ENCODE assay signal across 8 cellular contexts in genomic region chr21:33268392-33268735, GRCh38. TPM values are rescaled to one million over a fixed set of nuclear protein-coding genes. Genes with fewer than 3 reads are reported as not detected.
DNase-seq lines count a peak whose midpoint lies in the region; ATAC-seq and TF ChIP-seq lines count a peak whose summit lies in the region.

No MANE protein-coding gene starts in this region.

- no peaks in the 10 kb centered on the region for H3K9me3 ChIP-seq in gastrocnemius medialis

- H3K27me3 ChIP-seq in gastrocnemius medialis, result no peaks in the 10 kb centered on the region

- peaks cover 51% of the 10 kb centered on the region for H3K36me3 Mint-ChIP-seq in T-helper 1 cell treated with Interleukin-12 subunit alpha and Interleukin-12 subunit beta and Interleukin-4 antibody, amounts not matched to agents 30 μg/mL and 1 μg/mL, for 36 hours (ENCODE audit: low read depth)
- H3K36me3 Mint-ChIP-seq in activated T-helper 1 cell treated with anti-CD3 and anti-CD28 coated beads, Interleukin-12 subunit alpha, Interleukin-12 subunit beta, Interleukin-2, Interleukin-4 antibody, amounts not matched to agents 30 ng/mL and 10 ng/mL and 1 ng/mL, durations not matched to agents 14 hours and 24 hours and 36 hours (ENCODE audit: low read depth), result peaks cover 49% of the 10 kb centered on the region

- no peaks in the 10 kb centered on the region for H3K27me3 Mint-ChIP-seq in T-helper 1 cell treated with Interleukin-12 subunit alpha and Interleukin-12 subunit beta and Interleukin-4 antibody, amounts not matched to agents 30 μg/mL and 1 μg/mL, for 36 hours (ENCODE audit: low read depth)
- H3K27me3 Mint-ChIP-seq in activated T-helper 1 cell treated with anti-CD3 and anti-CD28 coated beads, Interleukin-12 subunit alpha, Interleukin-12 subunit beta, Interleukin-2, Interleukin-4 antibody, amounts not matched to agents 30 ng/mL and 10 ng/mL and 1 ng/mL, durations not matched to agents 14 hours and 24 hours and 36 hours (ENCODE audit: insufficient read depth), result no peaks in the 10 kb centered on the region

- H3K27ac Mint-ChIP-seq in T-helper 1 cell treated with Interleukin-12 subunit alpha and Interleukin-12 subunit beta and Interleukin-4 antibody, amounts not matched to agents 30 μg/mL and 1 μg/mL, for 36 hours, result no peak overlapping the region
- H3K27ac Mint-ChIP-seq in activated T-helper 1 cell treated with anti-CD3 and anti-CD28 coated beads, Interleukin-12 subunit alpha, Interleukin-12 subunit beta, Interleukin-2, Interleukin-4 antibody, amounts not matched to agents 30 ng/mL and 10 ng/mL and 1 ng/mL, durations not matched to agents 14 hours and 24 hours and 36 hours, result no peak overlapping the region

- TF ChIP-seq CTCF in gastrocnemius medialis (IDR thresholded peaks at IDR 0.05 in 4 of 5, conservative IDR thresholded peaks at IDR 0.05 in 1 of 5), result no peak

- H3K4me1 Mint-ChIP-seq in T-helper 1 cell treated with Interleukin-12 subunit alpha and Interleukin-12 subunit beta and Interleukin-4 antibody, amounts not matched to agents 30 μg/mL and 1 μg/mL, for 36 hours (ENCODE audit: low read depth), result peaks cover 43% of the 10 kb centered on the region
- H3K4me1 Mint-ChIP-seq in activated T-helper 1 cell treated with anti-CD3 and anti-CD28 coated beads, Interleukin-12 subunit alpha, Interleukin-12 subunit beta, Interleukin-2, Interleukin-4 antibody, amounts not matched to agents 30 ng/mL and 10 ng/mL and 1 ng/mL, durations not matched to agents 14 hours and 24 hours and 36 hours (ENCODE audit: low read depth), result peaks cover 41% of the 10 kb centered on the region

- TF ChIP-seq POLR2A in gastrocnemius medialis (IDR thresholded peaks at IDR 0.05), result no peak

- peak; percentile 19 for ATAC-seq in HG02798 (IDR thresholded peaks at IDR 0.05; ENCODE audit: poor library complexity, unreplicated experiment)
- no peak for ATAC-seq in gastrocnemius medialis

- H3K4me3 Mint-ChIP-seq in T-helper 1 cell treated with Interleukin-12 subunit alpha and Interleukin-12 subunit beta and Interleukin-4 antibody, amounts not matched to agents 30 μg/mL and 1 μg/mL, for 36 hours, result peak overlapping the region; percentile 95
- peak overlapping the region; percentile 97 for H3K4me3 Mint-ChIP-seq in activated T-helper 1 cell treated with anti-CD3 and anti-CD28 coated beads, Interleukin-12 subunit alpha, Interleukin-12 subunit beta, Interleukin-2, Interleukin-4 antibody, amounts not matched to agents 30 ng/mL and 10 ng/mL and 1 ng/mL, durations not matched to agents 14 hours and 24 hours and 36 hours

- in situ Hi-C loops in gastrocnemius medialis (cut with MboI; ENCODE audit: low sequenced_read_pairs in 4 of 4), result no loop called here

- intact Hi-C loops in activated T-helper 1 cell treated with anti-CD3 and anti-CD28 coated beads, Interleukin-12 subunit alpha, Interleukin-12 subunit beta, Interleukin-2, Interleukin-4 antibody, amounts not matched to agents 30 ng/mL and 10 ng/mL and 1 ng/mL, durations not matched to agents 14 hours and 24 hours and 36 hours (cut with micrococcal nuclease), result no loop called here
- intact Hi-C loops in gastrocnemius medialis (cut with DNase I; ENCODE audit: low total_unique reads), result loop anchor here (5.0 kb wide), 1 partner anchor 179 kb away; no protein-coding TSS in a partner anchor

- DNase-seq in T-helper 1 cell (no peak), gastrocnemius medialis (no peak), mesenteric fat pad (ENCODE audit: low spot score) (no peak), hypothalamus (lab: John Stamatoyannopoulos, UW) (no peak)
- no peak for DNase-seq in activated T-helper 1 cell treated with anti-CD3 and anti-CD28 coated beads, Interleukin-12 subunit alpha, Interleukin-12 subunit beta, Interleukin-2, Interleukin-4 antibody, amounts not matched to agents 30 ng/mL and 10 ng/mL and 1 ng/mL, durations not matched to agents 14 hours and 24 hours and 36 hours (ENCODE audit: low spot score)
- no peak for DNase-seq in stimulated activated CD4-positive, alpha-beta T cell treated with anti-CD3 and anti-CD28 coated beads, Interleukin-15, amount 100 ng/mL, for 24 hours

- no peaks in the 10 kb centered on the region for H3K9me3 Mint-ChIP-seq in T-helper 1 cell treated with Interleukin-12 subunit alpha and Interleukin-12 subunit beta and Interleukin-4 antibody, amounts not matched to agents 30 μg/mL and 1 μg/mL, for 36 hours
- no peaks in the 10 kb centered on the region for H3K9me3 Mint-ChIP-seq in activated T-helper 1 cell treated with anti-CD3 and anti-CD28 coated beads, Interleukin-12 subunit alpha, Interleukin-12 subunit beta, Interleukin-2, Interleukin-4 antibody, amounts not matched to agents 30 ng/mL and 10 ng/mL and 1 ng/mL, durations not matched to agents 14 hours and 24 hours and 36 hours

- H3K36me3 ChIP-seq in gastrocnemius medialis, result peaks cover 0 to 2% of the 10 kb centered on the region in 2 donors

- H3K4me1 ChIP-seq in gastrocnemius medialis, result peaks cover 17 to 28% of the 10 kb centered on the region in 2 donors

- H3K27ac ChIP-seq in gastrocnemius medialis, result peak overlapping the region in 3 of 4 donors; percentile 3 to 83 (median 35)

- no peak overlapping the region for H3K4me3 ChIP-seq in gastrocnemius medialis

RNA-seq across cellular contexts. Expression of gene IL10RB, which starts 2.2 kb away (rescaled TPM):
- total RNA-seq in activated T-helper 1 cell treated with anti-CD3 and anti-CD28 coated beads, Interleukin-12 subunit alpha, Interleukin-12 subunit beta, Interleukin-2, Interleukin-4 antibody, amounts not matched to agents 30 ng/mL and 10 ng/mL and 1 ng/mL, durations not matched to agents 14 hours and 24 hours and 36 hours, result 20.5 and 21.4 TPM in 2 replicates
- total RNA-seq in gastrocnemius medialis, result 10 to 100 TPM; 11.4 to 17.1 (median 14.0) TPM
- total RNA-seq in mesenteric fat pad, result 39.3 TPM

RNA-seq across cellular contexts. Expression of gene IFNAR2, which starts 38.6 kb away (rescaled TPM):
- 33.3 and 33.5 TPM in 2 replicates for total RNA-seq in activated T-helper 1 cell treated with anti-CD3 and anti-CD28 coated beads, Interleukin-12 subunit alpha, Interleukin-12 subunit beta, Interleukin-2, Interleukin-4 antibody, amounts not matched to agents 30 ng/mL and 10 ng/mL and 1 ng/mL, durations not matched to agents 14 hours and 24 hours and 36 hours
- 1 to 10 TPM; 3.4 to 8.0 (median 4.7) TPM for total RNA-seq in gastrocnemius medialis
- 41.5 TPM for total RNA-seq in mesenteric fat pad

RNA-seq across cellular contexts. Expression of gene IFNAR1, which starts 56.4 kb away (rescaled TPM):
- 20.4 and 20.7 TPM in 2 replicates for total RNA-seq in activated T-helper 1 cell treated with anti-CD3 and anti-CD28 coated beads, Interleukin-12 subunit alpha, Interleukin-12 subunit beta, Interleukin-2, Interleukin-4 antibody, amounts not matched to agents 30 ng/mL and 10 ng/mL and 1 ng/mL, durations not matched to agents 14 hours and 24 hours and 36 hours
- total RNA-seq in gastrocnemius medialis (10 to 100 TPM in 2 of 4 donors, 1 to 10 TPM in 2; 8.9 to 24.3 (median 9.9) TPM), mesenteric fat pad (88.8 TPM)
